Comparison of ENCODE assay signal across 1 cellular context in genomic region chrX:40165206-40165605, GRCh38.
TF ChIP-seq lines count a peak whose summit lies in the region.

No MANE protein-coding gene starts in this region.

TF ChIP-seq in HepG2, 621 proteins besides CTCF, POLR2A, EP300 and RAD21 (continues in another document):
- TF ChIP-seq ZNF704 (CRISPR knock-in tag; IDR thresholded peaks at IDR 0.05; ENCODE audit: borderline replicate concordance), result no peak
- TF ChIP-seq ELF1 (CRISPR knock-in tag; IDR thresholded peaks at IDR 0.05), result no peak
- no peak for TF ChIP-seq ZNF784 (CRISPR knock-in tag; IDR thresholded peaks at IDR 0.05; ENCODE audit: borderline replicate concordance)
- TF ChIP-seq UBTF (CRISPR knock-in tag; IDR thresholded peaks at IDR 0.05), result peak; percentile 59; the same call in 1 of the 2 replicates
- no peak for TF ChIP-seq TBX2 (CRISPR knock-in tag; IDR thresholded peaks at IDR 0.05; ENCODE audit: borderline replicate concordance)
- TF ChIP-seq HOXA7 (CRISPR knock-in tag; IDR thresholded peaks at IDR 0.05), result no peak
- TF ChIP-seq ZNF687 (CRISPR knock-in tag; IDR thresholded peaks at IDR 0.05), result peak; percentile 63
- TF ChIP-seq TGIF2 (CRISPR knock-in tag; IDR thresholded peaks at IDR 0.05), result no peak
- no peak for TF ChIP-seq ARNT (IDR thresholded peaks at IDR 0.05)
- TF ChIP-seq MAX (IDR thresholded peaks at IDR 0.05), result 0 out of 2 replicates have a peak, but pooled peaks have one; percentile 18
- TF ChIP-seq HOXD1 (CRISPR knock-in tag; IDR thresholded peaks at IDR 0.05), result no peak
- TF ChIP-seq GLI4 (CRISPR knock-in tag; IDR thresholded peaks at IDR 0.05; ENCODE audit: borderline replicate concordance), result no peak
- TF ChIP-seq NFKB2 (CRISPR knock-in tag; IDR thresholded peaks at IDR 0.05; ENCODE audit: borderline replicate concordance), result no peak
- no peak for TF ChIP-seq ZNF891 (CRISPR knock-in tag; IDR thresholded peaks at IDR 0.05)
- TF ChIP-seq HMGXB4 (CRISPR knock-in tag; IDR thresholded peaks at IDR 0.05; ENCODE audit: borderline replicate concordance in 1 of 2, low read depth in 1 of 2), result no peak
- peak; percentile 71 for TF ChIP-seq ZFX (CRISPR knock-in tag; IDR thresholded peaks at IDR 0.05; ENCODE audit: low read depth)
- TF ChIP-seq ZNF30 (CRISPR knock-in tag; IDR thresholded peaks at IDR 0.05), result no peak
- no peak for TF ChIP-seq ISX (CRISPR knock-in tag; conservative IDR thresholded peaks at IDR 0.05)
- TF ChIP-seq ZFY (CRISPR knock-in tag; IDR thresholded peaks at IDR 0.05), result peak; percentile 58
- TF ChIP-seq LRRFIP1 (CRISPR knock-in tag; conservative IDR thresholded peaks at IDR 0.05), result no peak
- TF ChIP-seq ZNF850 (CRISPR knock-in tag; conservative IDR thresholded peaks at IDR 0.05), result no peak
- no peak for TF ChIP-seq MYNN (CRISPR knock-in tag; IDR thresholded peaks at IDR 0.05; ENCODE audit: low read depth)
- peak; percentile 54; the same call in 1 of the 2 replicates for TF ChIP-seq HNF4G (IDR thresholded peaks at IDR 0.05; ENCODE audit: borderline replicate concordance, low read depth, low read length)
- no peak for TF ChIP-seq HNF4G (CRISPR knock-in tag; IDR thresholded peaks at IDR 0.05; ENCODE audit: borderline replicate concordance, low read depth)
- peak; percentile 61 for TF ChIP-seq HNF4A (CRISPR knock-in tag; IDR thresholded peaks at IDR 0.05)
- TF ChIP-seq ZFP91 (CRISPR knock-in tag; IDR thresholded peaks at IDR 0.05; ENCODE audit: borderline replicate concordance), result no peak
- TF ChIP-seq NR0B2 (CRISPR knock-in tag; IDR thresholded peaks at IDR 0.05), result no peak
- peak; percentile 21; the same call in 1 of the 2 replicates for TF ChIP-seq ZNF609 (CRISPR knock-in tag; IDR thresholded peaks at IDR 0.05; ENCODE audit: borderline replicate concordance)
- TF ChIP-seq CSRNP1 (CRISPR knock-in tag; IDR thresholded peaks at IDR 0.05), result no peak
- no peak for TF ChIP-seq KDM1A (CRISPR knock-in tag; IDR thresholded peaks at IDR 0.05)
- no peak for TF ChIP-seq AGO1 (IDR thresholded peaks at IDR 0.05; ENCODE audit: low read depth, low read length, poor library complexity, severe bottlenecking)
- no peak for TF ChIP-seq IRX3 (CRISPR knock-in tag; IDR thresholded peaks at IDR 0.05; ENCODE audit: borderline replicate concordance, low read depth)
- no peak for TF ChIP-seq ZNF17 (CRISPR knock-in tag; IDR thresholded peaks at IDR 0.05)
- no peak for TF ChIP-seq TCF7 (IDR thresholded peaks at IDR 0.05; ENCODE audit: low read depth)
- no peak for TF ChIP-seq CAMTA2 (CRISPR knock-in tag; IDR thresholded peaks at IDR 0.05; ENCODE audit: borderline replicate concordance)
- TF ChIP-seq KLF9 (CRISPR knock-in tag; IDR thresholded peaks at IDR 0.05; ENCODE audit: low read depth), result no peak
